In the genomic region with DNA sequence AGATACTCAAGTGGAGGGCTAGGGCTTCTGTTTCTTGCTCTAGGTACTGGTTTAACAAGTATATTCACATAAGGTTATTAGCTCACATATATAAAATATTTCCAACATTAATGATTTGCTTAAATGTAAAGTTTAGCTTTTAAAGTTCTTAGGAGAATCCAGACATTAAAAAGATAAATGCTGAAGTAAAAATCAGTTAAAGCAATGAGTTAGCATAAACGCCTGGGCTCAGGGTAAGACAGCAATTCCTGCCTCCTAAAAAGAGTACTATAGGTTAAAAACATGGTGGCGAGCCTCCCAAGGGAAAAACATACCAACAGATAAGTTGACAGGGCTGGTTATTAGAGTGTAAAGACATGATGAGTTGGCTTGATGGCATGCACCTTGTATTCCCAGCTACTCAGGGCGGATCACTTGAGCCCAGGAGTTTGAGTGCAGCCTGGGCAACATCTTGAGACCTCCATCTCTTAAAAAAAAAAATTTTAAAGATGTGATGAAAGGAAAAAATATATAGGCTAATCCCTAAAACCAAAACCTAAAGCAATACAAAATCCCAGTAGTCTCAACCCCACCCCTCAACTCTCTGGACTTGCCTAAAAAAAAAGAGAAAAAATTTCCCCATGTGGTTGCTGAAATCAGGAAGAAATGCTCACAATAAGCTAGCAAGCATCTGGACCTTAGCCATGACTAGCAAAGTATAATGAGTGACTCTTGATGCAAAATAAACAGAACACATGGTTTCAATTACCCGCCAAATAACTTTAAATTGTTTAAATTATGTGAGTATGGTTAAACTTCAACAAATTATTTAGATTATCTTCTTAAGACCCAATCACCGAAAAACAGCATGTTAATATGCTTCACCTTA, we compare ENCODE assay signal across 9 cellular contexts. TPM values are rescaled to one million over a fixed set of nuclear protein-coding genes. Genes with fewer than 3 reads are reported as not detected.
DNase-seq lines count a peak whose midpoint lies in the region; ATAC-seq and TF ChIP-seq lines count a peak whose summit lies in the region.
"Had no signal": no experiment of that assay in that cellular context is flagged by ENCODE, and none has a peak within 500 bp of the region (broad histone marks: within the 10 kb centered on the region; RNA-seq: fewer than 3 reads in every experiment).

No MANE protein-coding gene starts in this region.

- peaks cover 25% of the 10 kb centered on the region for H3F3A ChIP-seq in MM.1S (ENCODE audit: insufficient read depth, low read length)

- intact Hi-C loops in Calu3 (cut with micrococcal nuclease; ENCODE audit: unreplicated experiment), result loop anchor here (5.0 kb wide), 1 partner anchor 42 kb away; no protein-coding TSS in a partner anchor

- H3K27me3 ChIP-seq in MM.1S (replicated peaks; ENCODE audit: insufficient read depth, low read length), result no peaks in the 10 kb centered on the region

- H3K36me3 ChIP-seq in MM.1S (replicated peaks; ENCODE audit: insufficient read depth, low read length), result peaks cover 16% of the 10 kb centered on the region

- H3K79me2 ChIP-seq in MM.1S (ENCODE audit: low read length), result peaks cover 90% of the 10 kb centered on the region

- peaks cover 26% of the 10 kb centered on the region; the same call in 1 of the 2 replicates for H4K20me1 ChIP-seq in MM.1S (ENCODE audit: insufficient read depth, low read length)

- H3K9me3 Mint-ChIP-seq in Calu3 (ENCODE audit: low read depth, unreplicated experiment) (no peaks in the 10 kb centered on the region), osteocyte (ENCODE audit: unreplicated experiment) (no peaks in the 10 kb centered on the region)

- H3K27ac Mint-ChIP-seq in Calu3 (ENCODE audit: unreplicated experiment) (no peak overlapping the region), osteocyte (ENCODE audit: unreplicated experiment) (peak overlapping the region; percentile 79)

- ATAC-seq in GM18519 (IDR thresholded peaks at IDR 0.05; ENCODE audit: low FRiP score, unreplicated experiment), result no peak

- H2AFZ ChIP-seq in MM.1S (ENCODE audit: low read length), result no peak overlapping the region

- no peak overlapping the region for H3K9ac ChIP-seq in MM.1S (ENCODE audit: low read length)

- peaks cover 91% of the 10 kb centered on the region for H3K36me3 Mint-ChIP-seq in Calu3 (ENCODE audit: insufficient read depth, unreplicated experiment)
- H3K36me3 Mint-ChIP-seq in osteocyte (ENCODE audit: unreplicated experiment), result peaks cover 31% of the 10 kb centered on the region

- H3K27ac ChIP-seq in caudate nucleus (ENCODE audit: low read depth, low read length) (no peak overlapping the region), MM.1S (ENCODE audit: low read length) (no peak overlapping the region)

- BruUV-seq in Calu3 (replicated peaks; lab: Mats Ljungman, UMichigan), result no TSS peak

- no peak for DNase-seq in Calu3
- peak; percentile 54 to 69 for DNase-seq in NCI-H446 (lab: John Stamatoyannopoulos, UW)
- peak; percentile 91 for DNase-seq in dedifferentiated amniotic fluid mesenchymal stem cell (ENCODE audit: extremely low spot score)
- DNase-seq in osteocyte (ENCODE audit: extremely low spot score, unreplicated experiment), result no peak
- no peak for DNase-seq in caudate nucleus (lab: John Stamatoyannopoulos, UW)
- no peak for DNase-seq in MM.1S
- DNase-seq in nucleus accumbens (lab: John Stamatoyannopoulos, UW), result no peak
- DNase-seq: OCI-M1 had no signal

- peaks cover 17% of the 10 kb centered on the region for H3K4me1 Mint-ChIP-seq in Calu3 (ENCODE audit: low read depth, unreplicated experiment)
- peaks cover 52% of the 10 kb centered on the region for H3K4me1 Mint-ChIP-seq in osteocyte (ENCODE audit: unreplicated experiment)

- H3K4me1 ChIP-seq in MM.1S (ENCODE audit: low read length), result peaks cover 14% of the 10 kb centered on the region

- CTCF ChIA-PET in Calu3 (lab: Charles Lee), result interaction anchor here (0.5 to 0.9 kb wide), 3 partner anchors 64 to 767 kb away, joined by 3 read pairs; no protein-coding TSS in a partner anchor

- H3K4me3 ChIP-seq in MM.1S (ENCODE audit: low read length), result no peak overlapping the region

- H3K4me2 ChIP-seq in MM.1S (ENCODE audit: low read depth, low read length), result no peak overlapping the region; the same call in 1 of the 2 replicates

- no peaks in the 10 kb centered on the region for H3K27me3 Mint-ChIP-seq in Calu3 (ENCODE audit: unreplicated experiment)
- H3K27me3 Mint-ChIP-seq in osteocyte (ENCODE audit: unreplicated experiment), result no peaks in the 10 kb centered on the region

- H3K4me3 Mint-ChIP-seq in Calu3 (ENCODE audit: low read depth, unreplicated experiment) (peak overlapping the region; percentile 54), osteocyte (ENCODE audit: unreplicated experiment) (peak overlapping the region; percentile 43)

- no peaks in the 10 kb centered on the region for H3K9me2 ChIP-seq in MM.1S (replicated peaks; ENCODE audit: insufficient read depth, low read length)

- no peaks in the 10 kb centered on the region for H3K9me3 ChIP-seq in MM.1S (replicated peaks; ENCODE audit: insufficient read depth, low read length)

- TF ChIP-seq CTCF in Calu3 (IDR thresholded peaks at IDR 0.05; ENCODE audit: unreplicated experiment), result no peak
- no peak for TF ChIP-seq CTCF in osteocyte (IDR thresholded peaks at IDR 0.05)
- no peak for TF ChIP-seq CTCF in MM.1S (IDR thresholded peaks at IDR 0.05; ENCODE audit: low read length)

RNA-seq across cellular contexts. Expression of a gene that starts 3.6 kb away (rescaled TPM):
- total RNA-seq in Calu3 (2022), result 115 and 123 TPM in 2 replicates
- total RNA-seq in osteocyte, result 91.2 and 94.9 TPM in 2 replicates

Comparison
In these comparisons a context has a peak if more than half of its experiments do, and no peak if none do; other contexts are left out.
1. DNase-seq: peak in NCI-H446 (2 of 2) and dedifferentiated amniotic fluid mesenchymal stem cell (single experiment); none in Calu3 (single experiment), osteocyte (single experiment), caudate nucleus (0 of 61), MM.1S (single experiment) and nucleus accumbens (0 of 56).